In the genomic region with DNA sequence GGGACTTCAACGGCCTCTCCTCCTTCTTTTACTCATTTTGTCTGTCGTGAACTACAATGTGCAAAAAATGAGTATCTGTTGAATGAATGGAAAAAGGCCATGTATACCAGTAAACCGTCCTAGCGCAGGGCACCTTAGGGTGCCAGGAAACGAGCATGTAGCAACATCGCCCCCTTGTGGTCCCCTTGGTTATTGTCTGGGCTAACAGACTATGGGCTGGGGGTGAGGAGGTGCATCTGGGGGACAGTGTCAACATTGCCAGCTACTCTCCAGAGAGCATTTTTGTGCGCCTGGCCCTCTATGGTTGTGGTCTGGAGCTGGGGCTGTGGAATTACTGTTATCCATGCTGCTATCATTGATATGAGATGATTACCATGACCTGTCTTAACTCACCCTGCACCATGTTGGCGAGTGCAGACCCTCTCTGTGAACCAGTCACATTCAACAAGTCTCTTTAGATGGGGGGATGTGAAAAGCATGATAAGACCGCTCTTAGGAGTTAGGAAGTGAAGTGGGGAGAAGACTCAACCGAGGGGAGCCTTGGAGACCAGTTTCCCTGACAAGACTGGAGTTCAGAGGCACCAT, we compare ENCODE assay signal across 8 cellular contexts. TPM values are rescaled to one million over a fixed set of nuclear protein-coding genes. Genes with fewer than 3 reads are reported as not detected.
DNase-seq lines count a peak whose midpoint lies in the region; ATAC-seq, FAIRE-seq and TF ChIP-seq lines count a peak whose summit lies in the region.

No MANE protein-coding gene starts in this region.

- ATAC-seq in GM21367 (IDR thresholded peaks at IDR 0.05; ENCODE audit: unreplicated experiment) (no peak), GM21528 (IDR thresholded peaks at IDR 0.05; ENCODE audit: low FRiP score, unreplicated experiment) (no peak)

- H3K27ac Mint-ChIP-seq in astrocyte (ENCODE audit: unreplicated experiment) (no peak overlapping the region), immature natural killer cell (no peak overlapping the region)

- no peaks in the 10 kb centered on the region for H3K79me2 ChIP-seq in astrocyte (ENCODE audit: insufficient read depth, low read length)

- no peak overlapping the region for H3K4me2 ChIP-seq in astrocyte (ENCODE audit: low read length)

- peaks cover 10% of the 10 kb centered on the region for H3K4me1 Mint-ChIP-seq in astrocyte (ENCODE audit: low read depth, unreplicated experiment)
- peaks cover 5 to 13% of the 10 kb centered on the region in 2 donors for H3K4me1 Mint-ChIP-seq in immature natural killer cell

- no peak overlapping the region for H3K4me3 ChIP-seq in astrocyte (ENCODE audit: insufficient read depth, low read depth, low read length)

- no peak overlapping the region for H2AFZ ChIP-seq in astrocyte (ENCODE audit: low read depth, low read length)

- H3K9me3 ChIP-seq in astrocyte (ENCODE audit: insufficient read depth, low read depth, low read length): no peaks in the 10 kb centered on the region

- no peak overlapping the region for H3K4me3 Mint-ChIP-seq in astrocyte (ENCODE audit: unreplicated experiment)
- H3K4me3 Mint-ChIP-seq in immature natural killer cell: no peak overlapping the region

- H3K27me3 Mint-ChIP-seq in astrocyte (ENCODE audit: low read depth, unreplicated experiment): no peaks in the 10 kb centered on the region
- H3K27me3 Mint-ChIP-seq in immature natural killer cell (ENCODE audit: low read depth in 3 of 3): peaks cover 0 to 5% (median 4%) of the 10 kb centered on the region in 3 donors

- no peak overlapping the region for H3K9ac ChIP-seq in astrocyte (ENCODE audit: low read length)

- peak; percentile 76 for TF ChIP-seq CTCF in astrocyte (IDR thresholded peaks at IDR 0.05; ENCODE audit: insufficient read depth, low read depth, low read length)

- peaks cover 5% of the 10 kb centered on the region for H3K4me1 ChIP-seq in astrocyte (ENCODE audit: insufficient read depth, low read length)

- H3K27ac ChIP-seq in astrocyte (ENCODE audit: low read depth, low read length): no peak overlapping the region

- H3K27me3 ChIP-seq in astrocyte (ENCODE audit: insufficient read depth, low read length): no peaks in the 10 kb centered on the region

- H3K36me3 ChIP-seq in astrocyte (ENCODE audit: insufficient read depth, low read length): no peaks in the 10 kb centered on the region

- H4K20me1 ChIP-seq in astrocyte (ENCODE audit: insufficient read depth, low read length): peaks cover 37% of the 10 kb centered on the region

- H3K9me3 Mint-ChIP-seq in astrocyte (ENCODE audit: unreplicated experiment): no peaks in the 10 kb centered on the region
- H3K9me3 Mint-ChIP-seq in immature natural killer cell: no peaks in the 10 kb centered on the region

- FAIRE-seq in astrocyte (lab: Jason Lieb, UNC): no peak

- peaks cover 26% of the 10 kb centered on the region for H3K36me3 Mint-ChIP-seq in astrocyte (ENCODE audit: low read depth, unreplicated experiment)
- H3K36me3 Mint-ChIP-seq in immature natural killer cell: peaks cover 8 to 44% (median 23%) of the 10 kb centered on the region in 3 donors

- DNase-seq in GM04504 (ENCODE audit: low read depth): peak; percentile 12
- peak; percentile 88 for DNase-seq in NAMALWA (ENCODE audit: low spot score)
- peak; percentile 37 for DNase-seq in T-helper 22 cell (ENCODE audit: low read depth)
- DNase-seq in astrocyte (ENCODE audit: low read depth): no peak
- peak; percentile 57 to 71 (median 63) for DNase-seq in immature natural killer cell
- DNase-seq in stimulated activated CD4-positive, alpha-beta T cell treated with anti-CD3 and anti-CD28 coated beads, Interleukin-1b, Interleukin-23, amount 100 ng/mL, for 4 hours (ENCODE audit: low read depth in 2 of 2): peak; percentile 77 to 82

RNA-seq across cellular contexts. Expression of gene SIGLEC11, which starts 22.8 kb away (rescaled TPM):
- total RNA-seq in astrocyte: not detected in 2 replicates
- polyA plus RNA-seq in immature natural killer cell: not detected

RNA-seq across cellular contexts. Expression of gene VRK3, which starts 41.4 kb away (rescaled TPM):
- 32.6 and 33.0 TPM in 2 replicates for total RNA-seq in astrocyte
- 100 to 1,000 TPM in 2 of 3 donors, 10 to 100 TPM in 1; 89.8 to 116 (median 106) TPM for polyA plus RNA-seq in immature natural killer cell

RNA-seq across cellular contexts. Expression of gene ZNF473, which starts 42.1 kb away (rescaled TPM):
- total RNA-seq in astrocyte: 9.7 and 10.2 TPM in 2 replicates
- polyA plus RNA-seq in immature natural killer cell: 1 to 10 TPM; 2.9 to 7.7 (median 5.2) TPM

RNA-seq across cellular contexts. Expression of gene NUP62, which starts 54.4 kb away (rescaled TPM):
- 42.7 and 49.5 TPM in 2 replicates for total RNA-seq in astrocyte
- 10 to 100 TPM; 21.8 to 67.1 (median 34.3) TPM for polyA plus RNA-seq in immature natural killer cell

RNA-seq across cellular contexts. Expression of gene ATF5, which starts 54.7 kb away (rescaled TPM):
- 30.8 and 35.5 TPM in 2 replicates for total RNA-seq in astrocyte
- polyA plus RNA-seq in immature natural killer cell: 1 to 10 TPM; 1.2 to 3.1 (median 2.8) TPM
